9 cellular contexts compared by ENCODE assay signal in the genomic region with DNA sequence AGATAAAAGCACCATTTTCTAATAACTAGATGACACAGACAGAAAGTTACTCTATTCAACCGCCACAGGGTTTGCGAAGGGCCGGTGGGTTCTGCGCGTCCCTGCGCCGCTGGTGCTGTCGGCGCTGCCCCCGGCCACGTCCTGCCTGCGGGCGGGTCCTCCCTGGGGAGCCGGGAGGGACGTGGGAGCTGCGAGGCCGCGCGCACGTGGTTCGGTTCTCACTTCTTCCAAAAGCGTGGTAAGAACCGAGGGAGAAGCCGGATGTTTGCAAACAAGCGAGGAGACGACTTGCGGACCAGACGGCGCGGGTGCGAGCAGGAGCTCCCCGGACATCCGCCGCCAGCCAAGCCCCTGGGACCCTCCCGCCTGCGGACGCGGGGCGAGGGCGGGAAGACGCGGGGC. TPM values are rescaled to one million over a fixed set of nuclear protein-coding genes. Genes with fewer than 3 reads are reported as not detected.
DNase-seq lines count a peak whose midpoint lies in the region; ATAC-seq and TF ChIP-seq lines count a peak whose summit lies in the region.
"Had no signal": no experiment of that assay in that cellular context is flagged by ENCODE, and none has a peak within 500 bp of the region (broad histone marks: within the 10 kb centered on the region; RNA-seq: fewer than 3 reads in every experiment).

No MANE protein-coding gene starts in this region.

- POLR2A ChIA-PET in CD8-positive, alpha-beta T cell (lab: Charles Lee) = no interaction called here

- intact Hi-C loops in CD8-positive, alpha-beta T cell (cut with DNase I, micrococcal nuclease) = loop anchor here in 1 of 2 experiments (10.0 kb wide), 1 partner anchor 268 kb away; no protein-coding TSS in a partner anchor

- H3K4me1 Mint-ChIP-seq in CD8-positive, alpha-beta T cell (ENCODE audit: low read depth) = peaks cover 15% of the 10 kb centered on the region
- H3K4me1 Mint-ChIP-seq in nephron progenitor cell = peaks cover 34% of the 10 kb centered on the region

- no peaks in the 10 kb centered on the region for H3K9me3 ChIP-seq in CD8-positive, alpha-beta T cell (ENCODE audit: low read length)

- no peak overlapping the region for H3K27ac ChIP-seq in CD8-positive, alpha-beta T cell (ENCODE audit: low read depth, low read length)

- peak overlapping the region; percentile 45 for H3K4me3 ChIP-seq in CD8-positive, alpha-beta T cell (ENCODE audit: low read depth, low read length)
- H3K4me3 ChIP-seq in Jurkat, Clone E6-1 (ENCODE audit: low read length) = peak overlapping the region; percentile 38

- CTCF ChIA-PET in CD8-positive, alpha-beta T cell (lab: Charles Lee) = no interaction called here

- H3K9me3 Mint-ChIP-seq in CD8-positive, alpha-beta T cell = no peaks in the 10 kb centered on the region
- H3K9me3 Mint-ChIP-seq in nephron progenitor cell = peaks cover 4% of the 10 kb centered on the region

- TF ChIP-seq CTCF in CD8-positive, alpha-beta T cell (IDR thresholded peaks at IDR 0.05) = no peak
- TF ChIP-seq CTCF in nephron progenitor cell (IDR thresholded peaks at IDR 0.05) = no peak

- no peak overlapping the region for H3K27ac Mint-ChIP-seq in CD8-positive, alpha-beta T cell
- H3K27ac Mint-ChIP-seq in nephron progenitor cell = no peak overlapping the region
- H3K27ac Mint-ChIP-seq: activated naive CD4-positive, alpha-beta T cell treated with anti-CD3 and anti-CD28 coated beads, Interleukin-2, amount 50 U/mL, for 72 hours had no signal

- peaks cover 23% of the 10 kb centered on the region for H3K27me3 ChIP-seq in CD8-positive, alpha-beta T cell (ENCODE audit: insufficient read depth, low read length)

- peak overlapping the region; percentile 74 for H3K4me3 Mint-ChIP-seq in CD8-positive, alpha-beta T cell
- H3K4me3 Mint-ChIP-seq in nephron progenitor cell = peak overlapping the region; percentile 78

- no peak for ATAC-seq in CD8-positive, alpha-beta T cell
- no peak for ATAC-seq in GM19467 (IDR thresholded peaks at IDR 0.05; ENCODE audit: unreplicated experiment)
- no peak for ATAC-seq in HG03025 (IDR thresholded peaks at IDR 0.05; ENCODE audit: low FRiP score, unreplicated experiment)

- no peaks in the 10 kb centered on the region for H3K36me3 ChIP-seq in CD8-positive, alpha-beta T cell (ENCODE audit: insufficient read depth, low read length)

- DNase-seq in CD8-positive, alpha-beta T cell = no peak
- peak; percentile 37 for DNase-seq in Jurkat, Clone E6-1 (ENCODE audit: low read depth, low spot score)
- DNase-seq in dermis blood vessel endothelial cell (peak; percentile 10), nephron progenitor cell (peak; percentile 39), NCI-H446 treated with DMSO at 0.1 percent for 48 hours (lab: John Stamatoyannopoulos, UW) (no peak), NCI-H1105 (lab: John Stamatoyannopoulos, UW) (no peak)

- H3K27me3 Mint-ChIP-seq in CD8-positive, alpha-beta T cell (ENCODE audit: low read depth) = peaks cover 81% of the 10 kb centered on the region
- peaks cover 86% of the 10 kb centered on the region for H3K27me3 Mint-ChIP-seq in nephron progenitor cell (ENCODE audit: low read depth, poor library complexity)

- peaks cover 13% of the 10 kb centered on the region for H3K4me1 ChIP-seq in CD8-positive, alpha-beta T cell (ENCODE audit: insufficient read depth, low read length)

- no peaks in the 10 kb centered on the region for H3K36me3 Mint-ChIP-seq in CD8-positive, alpha-beta T cell
- no peaks in the 10 kb centered on the region for H3K36me3 Mint-ChIP-seq in nephron progenitor cell (ENCODE audit: low read depth)

RNA-seq across cellular contexts. Expression of a gene that starts 12.5 kb away (rescaled TPM):
- not detected for total RNA-seq in CD8-positive, alpha-beta T cell
- polyA plus RNA-seq in Jurkat, Clone E6-1 (2012; ENCODE audit: insufficient read depth, insufficient read length) = 39.4 TPM
- 0.05 and 0.17 TPM in 2 replicates for total RNA-seq in dermis blood vessel endothelial cell

Comparison
In these comparisons a context has a peak if more than half of its experiments do, and no peak if none do; other contexts are left out.
1. DNase-seq: peak in Jurkat, Clone E6-1 (single experiment), dermis blood vessel endothelial cell (single experiment) and nephron progenitor cell (single experiment); none in CD8-positive, alpha-beta T cell (0 of 7), NCI-H446 treated with DMSO at 0.1 percent for 48 hours (single experiment) and NCI-H1105 (single experiment).